ENCODE assay signal across 31 cellular contexts in genomic region chr2:65708129-65708528, GRCh38.
DNase-seq lines count a peak whose midpoint lies in the region; ATAC-seq, FAIRE-seq and TF ChIP-seq lines count a peak whose summit lies in the region.
"Had no signal": no experiment of that assay in that cellular context is flagged by ENCODE, and none has a peak within 500 bp of the region (broad histone marks: within the 10 kb centered on the region; RNA-seq: fewer than 3 reads in every experiment).

No MANE protein-coding gene starts in this region.

- H2AFZ ChIP-seq in HepG2 (ENCODE audit: low read length) = no peak overlapping the region

- no peaks in the 10 kb centered on the region for H3K9me3 ChIP-seq in HepG2 (ENCODE audit: low read length)
- H3K9me3 ChIP-seq: A549; BLaER1 treated with 17β-estradiol and CSF1 and Interleukin-3, amounts not matched to agents 10 nM and 100 nM; mucosa of descending colon; pancreas; transverse colon had no signal

- peaks cover 29% of the 10 kb centered on the region for H3K4me1 Mint-ChIP-seq in HFFc6 (ENCODE audit: low read depth)
- H3K4me1 Mint-ChIP-seq: activated CD8-positive, alpha-beta memory T cell treated with anti-CD3 and anti-CD28 coated beads, Interleukin-2, amount 10 ng/mL, durations not matched to agents 7 days and 5 days; nephron had no signal

- no peaks in the 10 kb centered on the region for H3K36me3 Mint-ChIP-seq in HFFc6 (ENCODE audit: low read depth)
- H3K36me3 Mint-ChIP-seq: activated CD8-positive, alpha-beta memory T cell treated with anti-CD3 and anti-CD28 coated beads, Interleukin-2, amount 10 ng/mL, durations not matched to agents 7 days and 5 days had no signal

- no peaks in the 10 kb centered on the region for H3K9me3 Mint-ChIP-seq in HFFc6
- H3K9me3 Mint-ChIP-seq: dendritic cell treated with granulocyte-macrophage colony-stimulating factor and Interleukin-4, amounts not matched to agents 40 ng/mL and 50 ng/mL, for 4 days; stimulated activated naive CD8-positive, alpha-beta T cell treated with anti-CD3 and anti-CD28 coated beads, Interleukin-15, Interleukin-2, amounts not matched to agents 100 ng/mL and 50 ng/mL, for 24 hours had no signal

- no peak for TF ChIP-seq EP300 in HepG2 (IDR thresholded peaks at IDR 0.05; ENCODE audit: low read depth in 2 of 2, low read length in 2 of 2)
- TF ChIP-seq EP300 in HepG2 (CRISPR knock-in tag; IDR thresholded peaks at IDR 0.05; ENCODE audit: borderline replicate concordance) = no peak

- H4K20me1 ChIP-seq in HepG2 (ENCODE audit: insufficient read depth, low read length) = no peaks in the 10 kb centered on the region
- H4K20me1 ChIP-seq: BLaER1 treated with 17β-estradiol and CSF1 and Interleukin-3, amounts not matched to agents 10 nM and 100 nM had no signal

- peak; percentile 12 for DNase-seq in ACHN
- DNase-seq in HFFc6 = peak; percentile 20
- DNase-seq in choroid plexus epithelial cell (ENCODE audit: low read depth) = peak; percentile 50
- DNase-seq in kidney tubule cell (ENCODE audit: low spot score) = peak; percentile 85
- DNase-seq in sciatic nerve (ENCODE audit: low spot score) = no peak
- DNase-seq in HepG2 (ENCODE audit: low spot score) = no peak
- DNase-seq in GDM1 (lab: John Stamatoyannopoulos, UW) = no peak
- DNase-seq: activated CD4-positive, alpha-beta T cell treated with anti-CD3 and anti-CD28 coated beads, Interleukin-2, amount 50 U/mL, for 1 hour; activated CD8-positive, alpha-beta memory T cell treated with anti-CD3 and anti-CD28 coated beads, Interleukin-2, amount 10 ng/mL, durations not matched to agents 7 days and 5 days; activated naive CD4-positive, alpha-beta T cell treated with Interleukin-2 at 50 U/mL for 16 hours; activated T-cell treated with anti-CD3 and anti-CD28 coated beads, Interleukin-2, amount 50 U/mL, for 72 hours; amygdala; Calu3; DND-41; mucosa of descending colon; NCI-H1105 treated with DMSO at 0.1 percent for 48 hours; NCI-H2029 treated with DMSO at 0.1 percent for 48 hours; NCI-H345; NCI-H748 treated with DMSO at 0.1 percent for 48 hours; pancreas; right cardiac atrium; stimulated activated CD4-positive, alpha-beta T cell treated with anti-CD3 and anti-CD28 coated beads, Interleukin-12 subunit alpha, Interleukin-12 subunit beta, amount 100 ng/mL, for 4 hours; transverse colon had no signal

- H3K36me3 ChIP-seq in HepG2 (replicated peaks in 1 of 2; ENCODE audit: control insufficient read depth in 1 of 2, insufficient read depth in 2 of 2, low read length in 2 of 2) = no peaks in the 10 kb centered on the region
- H3K36me3 ChIP-seq: BLaER1 treated with 17β-estradiol and CSF1 and Interleukin-3, amounts not matched to agents 10 nM and 100 nM; cardiac muscle cell; pancreas; transverse colon had no signal

- no TSS peak for BruUV-seq in HepG2 (replicated peaks; lab: Mats Ljungman, UMichigan)

- no peak for TF ChIP-seq POLR2A in HepG2 (IDR thresholded peaks at IDR 0.05; ENCODE audit: insufficient read depth in 1 of 2, low read depth in 2 of 2, low read length in 2 of 2)

- H3K4me3 ChIP-seq in choroid plexus epithelial cell (ENCODE audit: low read depth, low read length) (no peak overlapping the region), HepG2 (replicated peaks in 1 of 3; ENCODE audit: insufficient read depth in 1 of 3, low read depth in 2 of 3, low read length in 3 of 3) (no peak overlapping the region)
- H3K4me3 ChIP-seq: A549; BLaER1 treated with 17β-estradiol and CSF1 and Interleukin-3, amounts not matched to agents 10 nM and 100 nM; cardiac muscle cell; mucosa of descending colon; pancreas; transverse colon had no signal

- POLR2A ChIA-PET in HepG2 (lab: Yijun Ruan, JAX) = no interaction called here

- WGBS in HepG2 (ENCODE audit: low lambda C conversion rate) = 27% methylated on average over 3 of the region's 3 CpGs

- ATAC-seq in sciatic nerve (no peak), HG02981 (IDR thresholded peaks at IDR 0.05; ENCODE audit: unreplicated experiment) (no peak), HepG2 (no peak)
- ATAC-seq: A549; activated CD8-positive, alpha-beta memory T cell treated with anti-CD3 and anti-CD28 coated beads, Interleukin-2, amount 10 ng/mL, durations not matched to agents 7 days and 5 days; activated T-cell treated with anti-CD3 and anti-CD28 coated beads, Interleukin-2, amount 50 U/mL, for 72 hours; mucosa of descending colon; pancreas; right cardiac atrium had no signal

- no peak overlapping the region; the same call in 1 of the 2 replicates for H3K27ac Mint-ChIP-seq in HFFc6
- H3K27ac Mint-ChIP-seq: activated CD8-positive, alpha-beta memory T cell treated with anti-CD3 and anti-CD28 coated beads, Interleukin-2, amount 10 ng/mL, durations not matched to agents 7 days and 5 days; activated T-cell treated with anti-CD3 and anti-CD28 coated beads, Interleukin-2, amount 50 U/mL, for 72 hours; dendritic cell treated with granulocyte-macrophage colony-stimulating factor and Interleukin-4, amounts not matched to agents 40 ng/mL and 50 ng/mL, for 4 days; nephron; stimulated activated naive CD8-positive, alpha-beta T cell treated with anti-CD3 and anti-CD28 coated beads, Interleukin-15, Interleukin-2, amounts not matched to agents 100 ng/mL and 50 ng/mL, for 24 hours had no signal

- H3K79me2 ChIP-seq in HepG2 (ENCODE audit: insufficient read depth, low read length) = no peaks in the 10 kb centered on the region

- TF ChIP-seq RAD21 in HepG2 (CRISPR knock-in tag; IDR thresholded peaks at IDR 0.05) = no peak

- H3K27me3 ChIP-seq in HepG2 (ENCODE audit: control insufficient read depth in 1 of 2, insufficient read depth in 2 of 2, low read length in 2 of 2) = no peaks in the 10 kb centered on the region
- H3K27me3 ChIP-seq: BLaER1 treated with 17β-estradiol and CSF1 and Interleukin-3, amounts not matched to agents 10 nM and 100 nM; cardiac muscle cell; pancreas; transverse colon had no signal

- H3K27ac ChIP-seq in HepG2 (ENCODE audit: extremely low read length, insufficient read depth, low read length) = no peak overlapping the region
- H3K27ac ChIP-seq: A549; BLaER1 treated with 17β-estradiol and CSF1 and Interleukin-3, amounts not matched to agents 10 nM and 100 nM; cardiac muscle cell; pancreas; RWPE1; transverse colon had no signal

- FAIRE-seq in HepG2 (lab: Jason Lieb, UNC) = no peak
- FAIRE-seq: A549, pancreas had no signal

- TF ChIP-seq CTCF in HFFc6 (IDR thresholded peaks at IDR 0.05) = no peak
- no peak for TF ChIP-seq CTCF in choroid plexus epithelial cell (conservative IDR thresholded peaks at IDR 0.05; ENCODE audit: low read depth, low read length)
- TF ChIP-seq CTCF in HepG2 (CRISPR knock-in tag; IDR thresholded peaks at IDR 0.05) = no peak

- intact Hi-C loops in sciatic nerve (cut with DNase I) = no loop called here
- intact Hi-C loops in HepG2 (cut with micrococcal nuclease; ENCODE audit: unreplicated experiment) = no loop called here

- no peaks in the 10 kb centered on the region for H3K4me1 ChIP-seq in HepG2 (ENCODE audit: insufficient read depth, low read length)
- H3K4me1 ChIP-seq: A549; BLaER1 treated with 17β-estradiol and CSF1 and Interleukin-3, amounts not matched to agents 10 nM and 100 nM; pancreas had no signal

- in situ Hi-C loops in ACHN (cut with HindIII; ENCODE audit: low pct_ligation_motif_present, low pct_unique_long_range_greater_than_20kb, low sequenced_read_pairs) = no loop called here
- in situ Hi-C loops in HepG2 (cut with HindIII; ENCODE audit: extremely low pct_ligation_motif_present, low pct_unique_long_range_greater_than_20kb) = no loop called here

- H3K4me3 Mint-ChIP-seq in HFFc6 = peak overlapping the region; percentile 63; the same call in 1 of the 2 replicates
- H3K4me3 Mint-ChIP-seq: activated CD8-positive, alpha-beta memory T cell treated with anti-CD3 and anti-CD28 coated beads, Interleukin-2, amount 10 ng/mL, durations not matched to agents 7 days and 5 days; activated T-cell treated with anti-CD3 and anti-CD28 coated beads, Interleukin-2, amount 50 U/mL, for 72 hours; dendritic cell treated with granulocyte-macrophage colony-stimulating factor and Interleukin-4, amounts not matched to agents 40 ng/mL and 50 ng/mL, for 4 days; nephron; stimulated activated naive CD8-positive, alpha-beta T cell treated with anti-CD3 and anti-CD28 coated beads, Interleukin-15, Interleukin-2, amounts not matched to agents 100 ng/mL and 50 ng/mL, for 24 hours had no signal

- CTCF ChIA-PET in HepG2 (lab: Yijun Ruan, JAX; ENCODE audit: low intra/inter-chr PET ratio, low total read pairs) = no interaction called here

- H3K4me2 ChIP-seq in HepG2 (ENCODE audit: low read depth, low read length) = no peak overlapping the region
- H3K4me2 ChIP-seq: A549; BLaER1 treated with 17β-estradiol and CSF1 and Interleukin-3, amounts not matched to agents 10 nM and 100 nM had no signal

- no peak overlapping the region for H3K9ac ChIP-seq in HepG2 (ENCODE audit: insufficient read depth, low read depth, low read length)
- H3K9ac ChIP-seq: BLaER1 treated with 17β-estradiol and CSF1 and Interleukin-3, amounts not matched to agents 10 nM and 100 nM had no signal

- H3K27me3 Mint-ChIP-seq in HFFc6 (ENCODE audit: insufficient read depth) = peaks cover 6% of the 10 kb centered on the region

TF ChIP-seq in HepG2, 621 proteins besides CTCF, POLR2A, EP300 and RAD21 (continues in another document):
- TF ChIP-seq TARDBP (CRISPR knock-in tag; IDR thresholded peaks at IDR 0.05) = no peak
- TF ChIP-seq SRSF9 (IDR thresholded peaks at IDR 0.05; ENCODE audit: borderline replicate concordance, insufficient read depth, low read depth, low read length, poor library complexity, severe bottlenecking) = no peak
- TF ChIP-seq CREBL2 (CRISPR knock-in tag; IDR thresholded peaks at IDR 0.05; ENCODE audit: borderline replicate concordance) = no peak
- no peak for TF ChIP-seq ZNF20 (CRISPR knock-in tag; IDR thresholded peaks at IDR 0.05)
- no peak for TF ChIP-seq ZBTB37 (CRISPR knock-in tag; IDR thresholded peaks at IDR 0.05)
- no peak for TF ChIP-seq ZNF737 (CRISPR knock-in tag; IDR thresholded peaks at IDR 0.05; ENCODE audit: borderline replicate concordance)
- no peak for TF ChIP-seq MEF2D (CRISPR knock-in tag; IDR thresholded peaks at IDR 0.05)
- no peak for TF ChIP-seq ZNF263 (CRISPR knock-in tag; IDR thresholded peaks at IDR 0.05)

Comparison
In these comparisons a context has a peak if more than half of its experiments do, and no peak if none do; other contexts are left out.
1. DNase-seq: peak in ACHN (single experiment), HFFc6 (single experiment), choroid plexus epithelial cell (single experiment) and kidney tubule cell (single experiment); none in sciatic nerve (single experiment), HepG2 (single experiment) and GDM1 (single experiment).